9 cellular contexts compared by ENCODE assay signal in genomic region chr16:67872131-67872630, GRCh38. TPM values are rescaled to one million over a fixed set of nuclear protein-coding genes. Genes with fewer than 3 reads are reported as not detected.
DNase-seq lines count a peak whose midpoint lies in the region; ATAC-seq and TF ChIP-seq lines count a peak whose summit lies in the region.
"Had no signal": no experiment of that assay in that cellular context is flagged by ENCODE, and none has a peak within 500 bp of the region (broad histone marks: within the 10 kb centered on the region; RNA-seq: fewer than 3 reads in every experiment).

No MANE protein-coding gene starts in this region.

- H3K36me3 Mint-ChIP-seq in CD4-positive, CD25-positive, alpha-beta regulatory T cell = peaks cover 26% of the 10 kb centered on the region
- peaks cover 11% of the 10 kb centered on the region for H3K36me3 Mint-ChIP-seq in neural progenitor cell

- no peaks in the 10 kb centered on the region for H3K9me2 ChIP-seq in MM.1S (replicated peaks; ENCODE audit: insufficient read depth, low read length)

- ATAC-seq in CD4-positive, CD25-positive, alpha-beta regulatory T cell (ENCODE audit: low read depth in 2 of 2) = no peak
- ATAC-seq in HG02759 (IDR thresholded peaks at IDR 0.05; ENCODE audit: unreplicated experiment) = no peak
- no peak for ATAC-seq in HG03378 (IDR thresholded peaks at IDR 0.05; ENCODE audit: unreplicated experiment)
- no peak for ATAC-seq in GM21529 (IDR thresholded peaks at IDR 0.05; ENCODE audit: unreplicated experiment)

- no peaks in the 10 kb centered on the region for H3K27me3 Mint-ChIP-seq in CD4-positive, CD25-positive, alpha-beta regulatory T cell
- peaks cover 5% of the 10 kb centered on the region for H3K27me3 Mint-ChIP-seq in neural progenitor cell (ENCODE audit: insufficient read depth, low read depth)

- H3F3A ChIP-seq in MM.1S (ENCODE audit: insufficient read depth, low read length) (peaks cover 21% of the 10 kb centered on the region), neural progenitor cell (ENCODE audit: low read depth) (peaks cover 32% of the 10 kb centered on the region)

- H3K27me3 ChIP-seq in CD4-positive, CD25-positive, alpha-beta regulatory T cell (ENCODE audit: control insufficient read depth, insufficient read depth, low read length) = no peaks in the 10 kb centered on the region
- H3K27me3 ChIP-seq in MM.1S (replicated peaks; ENCODE audit: insufficient read depth, low read length) (no peaks in the 10 kb centered on the region), colonic mucosa (no peaks in the 10 kb centered on the region), neural progenitor cell (no peaks in the 10 kb centered on the region)

- H3K27ac ChIP-seq in CD4-positive, CD25-positive, alpha-beta regulatory T cell (ENCODE audit: insufficient read depth, low read length, poor library complexity, severe bottlenecking) = peak overlapping the region; percentile 82
- H3K27ac ChIP-seq in MM.1S (ENCODE audit: low read length) (peak overlapping the region; percentile 39; the same call in 1 of the 2 replicates), colonic mucosa (peak overlapping the region; percentile 71), neural progenitor cell (peak overlapping the region; percentile 11)

- DNase-seq in CD4-positive, CD25-positive, alpha-beta regulatory T cell = no peak
- DNase-seq in MM.1S (no peak), colonic mucosa (no peak), neural progenitor cell (ENCODE audit: low spot score) (no peak), NCI-H2081 (lab: John Stamatoyannopoulos, UW) (no peak)

- peak overlapping the region; percentile 92 to 96 (median 93) for H3K4me3 Mint-ChIP-seq in CD4-positive, CD25-positive, alpha-beta regulatory T cell
- peak overlapping the region; percentile 96 for H3K4me3 Mint-ChIP-seq in neural progenitor cell

- H3K79me2 ChIP-seq in MM.1S (ENCODE audit: low read length) (peaks cover 47% of the 10 kb centered on the region), neural progenitor cell (ENCODE audit: low read depth) (peaks cover 36% of the 10 kb centered on the region)

- H2AFZ ChIP-seq in MM.1S (ENCODE audit: low read length) = peak overlapping the region; percentile 91
- H2AFZ ChIP-seq in neural progenitor cell (replicated peaks) = peak overlapping the region; percentile 94

- no peaks in the 10 kb centered on the region for H3K9me3 ChIP-seq in CD4-positive, CD25-positive, alpha-beta regulatory T cell (ENCODE audit: control insufficient read depth in 2 of 2, low read length in 2 of 2)
- H3K9me3 ChIP-seq in MM.1S (replicated peaks; ENCODE audit: insufficient read depth, low read length) (no peaks in the 10 kb centered on the region), colonic mucosa (no peaks in the 10 kb centered on the region), neural progenitor cell (ENCODE audit: low read depth) (no peaks in the 10 kb centered on the region)

- H3K4me1 ChIP-seq in CD4-positive, CD25-positive, alpha-beta regulatory T cell (ENCODE audit: control insufficient read depth, insufficient read depth, low read length, poor library complexity, severe bottlenecking) = peaks cover 36% of the 10 kb centered on the region
- H3K4me1 ChIP-seq in MM.1S (ENCODE audit: low read length) (peaks cover 23% of the 10 kb centered on the region), colonic mucosa (peaks cover 14% of the 10 kb centered on the region), neural progenitor cell (peaks cover 9% of the 10 kb centered on the region)

- peak overlapping the region; percentile 90 to 93 (median 90) for H3K27ac Mint-ChIP-seq in CD4-positive, CD25-positive, alpha-beta regulatory T cell
- peak overlapping the region; percentile 79 for H3K27ac Mint-ChIP-seq in neural progenitor cell

- no peaks in the 10 kb centered on the region for H4K20me1 ChIP-seq in MM.1S (ENCODE audit: insufficient read depth, low read length)
- H4K20me1 ChIP-seq in neural progenitor cell (ENCODE audit: low read depth) = peaks cover 14% of the 10 kb centered on the region

- H3K4me1 Mint-ChIP-seq in CD4-positive, CD25-positive, alpha-beta regulatory T cell = peaks cover 11 to 43% (median 24%) of the 10 kb centered on the region in 4 donors
- peaks cover 18% of the 10 kb centered on the region for H3K4me1 Mint-ChIP-seq in neural progenitor cell

- H3K4me3 ChIP-seq in CD4-positive, CD25-positive, alpha-beta regulatory T cell (ENCODE audit: low read depth, low read length) = peak overlapping the region; percentile 65
- peak overlapping the region; percentile 99 for H3K4me3 ChIP-seq in MM.1S (ENCODE audit: low read length)
- H3K4me3 ChIP-seq in colonic mucosa = peak overlapping the region; percentile 100
- peak overlapping the region; percentile 95 for H3K4me3 ChIP-seq in neural progenitor cell

- TF ChIP-seq CTCF in MM.1S (IDR thresholded peaks at IDR 0.05; ENCODE audit: low read length) (no peak), colonic mucosa (IDR thresholded peaks at IDR 0.05) (no peak), neural progenitor cell (IDR thresholded peaks at IDR 0.05) (no peak)

- H3K36me3 ChIP-seq in CD4-positive, CD25-positive, alpha-beta regulatory T cell (ENCODE audit: control insufficient read depth, insufficient read depth, low read length) = peaks cover 36% of the 10 kb centered on the region
- H3K36me3 ChIP-seq in MM.1S (replicated peaks; ENCODE audit: insufficient read depth, low read length) (no peaks in the 10 kb centered on the region), colonic mucosa (peaks cover 9% of the 10 kb centered on the region), neural progenitor cell (no peaks in the 10 kb centered on the region)

- intact Hi-C loops in colonic mucosa (cut with DNase I) = no loop called here

- peak overlapping the region; percentile 94; the same call in 1 of the 2 replicates for H3K4me2 ChIP-seq in MM.1S (ENCODE audit: low read depth, low read length)
- peak overlapping the region; percentile 97 for H3K4me2 ChIP-seq in neural progenitor cell

- H3K9me3 Mint-ChIP-seq in CD4-positive, CD25-positive, alpha-beta regulatory T cell = no peaks in the 10 kb centered on the region
- no peaks in the 10 kb centered on the region for H3K9me3 Mint-ChIP-seq in neural progenitor cell

- H3K9ac ChIP-seq in MM.1S (ENCODE audit: low read length) = peak overlapping the region; percentile 93; the same call in 1 of the 2 replicates
- H3K9ac ChIP-seq in colonic mucosa (ENCODE audit: low read depth in 2 of 2, low read length in 2 of 2) = peak overlapping the region; percentile 93 to 97
- no peak overlapping the region for H3K9ac ChIP-seq in neural progenitor cell

RNA-seq across cellular contexts. Expression of gene EDC4, which starts 0.7 kb away (rescaled TPM):
- total RNA-seq in CD4-positive, CD25-positive, alpha-beta regulatory T cell = 103 TPM
- 10 to 100 TPM; 24.7 to 42.3 (median 33.8) TPM for polyA plus RNA-seq in CD4-positive, CD25-positive, alpha-beta regulatory T cell
- 10 to 100 TPM; 58.6 to 96.5 TPM for total RNA-seq in colonic mucosa
- total RNA-seq in neural progenitor cell (ENCODE audit: low replicate concordance) = 32.7 and 54.2 TPM in 2 replicates

RNA-seq across cellular contexts. Expression of gene NRN1L, which starts 12.5 kb away (rescaled TPM):
- total RNA-seq in CD4-positive, CD25-positive, alpha-beta regulatory T cell = 2.7 TPM
- polyA plus RNA-seq in CD4-positive, CD25-positive, alpha-beta regulatory T cell = under 1 TPM in 2 of 4 donors, not detected in 2; 0.37 to 0.65 TPM
- total RNA-seq in colonic mucosa (under 1 TPM; 0.93 to 0.96 TPM), neural progenitor cell (ENCODE audit: low replicate concordance) (0.54 and 2.0 TPM in 2 replicates)
- total RNA-seq: urinary bladder had no signal

RNA-seq across cellular contexts. Expression of gene PSKH1, which starts 20.9 kb away (rescaled TPM):
- 14.3 TPM for total RNA-seq in CD4-positive, CD25-positive, alpha-beta regulatory T cell
- 10 to 100 TPM; 16.1 to 25.3 (median 23.3) TPM for polyA plus RNA-seq in CD4-positive, CD25-positive, alpha-beta regulatory T cell
- total RNA-seq in colonic mucosa (10 to 100 TPM; 24.5 to 34.7 TPM), neural progenitor cell (ENCODE audit: low replicate concordance) (13.1 and 30.4 TPM in 2 replicates)

RNA-seq across cellular contexts. Expression of gene CENPT, which starts 24.7 kb away (rescaled TPM):
- 79.9 TPM for total RNA-seq in CD4-positive, CD25-positive, alpha-beta regulatory T cell
- 10 to 100 TPM; 13.5 to 17.1 (median 14.6) TPM for polyA plus RNA-seq in CD4-positive, CD25-positive, alpha-beta regulatory T cell
- total RNA-seq in colonic mucosa (10 to 100 TPM; 25.6 to 38.9 TPM), neural progenitor cell (ENCODE audit: low replicate concordance) (36.2 and 60.4 TPM in 2 replicates)

RNA-seq across cellular contexts. Expression of gene NUTF2, which starts 25.4 kb away (rescaled TPM):
- total RNA-seq in CD4-positive, CD25-positive, alpha-beta regulatory T cell = 48.5 TPM
- polyA plus RNA-seq in CD4-positive, CD25-positive, alpha-beta regulatory T cell = 100 to 1,000 TPM; 115 to 158 (median 131) TPM
- total RNA-seq in colonic mucosa (100 to 1,000 TPM in 1 of 2 donors, 10 to 100 TPM in 1; 58.3 to 108 TPM), neural progenitor cell (ENCODE audit: low replicate concordance) (133 and 221 TPM in 2 replicates)

Comparison
In these comparisons a context has a peak if more than half of its experiments do, and no peak if none do; other contexts are left out.
1. H3K27ac ChIP-seq: peak in every context shown above with its lines; median percentile 82 in CD4-positive, CD25-positive, alpha-beta regulatory T cell; 71 in colonic mucosa; 39 in MM.1S; 11 in neural progenitor cell.